13 cellular contexts compared by ENCODE assay signal in genomic region chr17:7846063-7846735, GRCh38. TPM values are rescaled to one million over a fixed set of nuclear protein-coding genes. Genes with fewer than 3 reads are reported as not detected.
DNase-seq lines count a peak whose midpoint lies in the region; ATAC-seq, FAIRE-seq and TF ChIP-seq lines count a peak whose summit lies in the region.
"Had no signal": no experiment of that assay in that cellular context is flagged by ENCODE, and none has a peak within 500 bp of the region (broad histone marks: within the 10 kb centered on the region; RNA-seq: fewer than 3 reads in every experiment).

No MANE protein-coding gene starts in this region.

- peak overlapping the region; percentile 20 for H3K27ac Mint-ChIP-seq in activated CD4-positive, alpha-beta T cell treated with anti-CD3 and anti-CD28 coated beads, Interleukin-2, amount 10 ng/mL, durations not matched to agents 24 days and 14 days
- H3K27ac Mint-ChIP-seq in brain, result peak overlapping the region in 2 of 5 experiments; percentile 58 to 91
- H3K27ac Mint-ChIP-seq in endothelial cell (ENCODE audit: unreplicated experiment), result no peak overlapping the region

- H3K9me3 Mint-ChIP-seq in activated CD4-positive, alpha-beta T cell treated with anti-CD3 and anti-CD28 coated beads, Interleukin-2, amount 10 ng/mL, durations not matched to agents 24 days and 14 days, result no peaks in the 10 kb centered on the region
- H3K9me3 Mint-ChIP-seq in brain (peaks cover 0 to 3% (median 0%) of the 10 kb centered on the region in 5 experiments), endothelial cell (ENCODE audit: unreplicated experiment) (no peaks in the 10 kb centered on the region)

- no peak for FAIRE-seq in pancreas (lab: Jason Lieb, UNC)

- POLR2A ChIA-PET in RWPE1 (lab: Yijun Ruan, JAX; ENCODE audit: low non-redundant PET), result no interaction called here

- no peak for TF ChIP-seq CTCF in RWPE1 (conservative IDR thresholded peaks at IDR 0.05; ENCODE audit: low read depth)
- TF ChIP-seq CTCF in brain (conservative IDR thresholded peaks at IDR 0.05), result no peak
- no peak for TF ChIP-seq CTCF in pancreas (IDR thresholded peaks at IDR 0.05)
- no peak for TF ChIP-seq CTCF in endothelial cell (IDR thresholded peaks at IDR 0.05; ENCODE audit: unreplicated experiment)

- peaks cover 36% of the 10 kb centered on the region for H3K4me1 Mint-ChIP-seq in activated CD4-positive, alpha-beta T cell treated with anti-CD3 and anti-CD28 coated beads, Interleukin-2, amount 10 ng/mL, durations not matched to agents 24 days and 14 days
- H3K4me1 Mint-ChIP-seq in brain, result peaks cover 25% of the 10 kb centered on the region
- H3K4me1 Mint-ChIP-seq in endothelial cell (ENCODE audit: unreplicated experiment), result peaks cover 14% of the 10 kb centered on the region

- CTCF ChIA-PET in RWPE1 (lab: Yijun Ruan, JAX), result interaction anchor here (0.6 kb wide), 1 partner anchor 38 kb away, joined by 3 read pairs; no protein-coding TSS in a partner anchor

- H3K27ac ChIP-seq in RWPE1 (peak overlapping the region; percentile 94), pancreas (no peak overlapping the region)

- peaks cover 10 to 12% (median 11%) of the 10 kb centered on the region in 3 donors for H3K4me1 ChIP-seq in pancreas

- ATAC-seq in pancreas, result no peak
- ATAC-seq: left ventricle myocardium superior had no signal

- no peak overlapping the region for H3K4me3 ChIP-seq in pancreas
- no peak overlapping the region for H3K4me3 ChIP-seq in H7 (ENCODE audit: insufficient read depth, low read depth, low read length)

- H3K4me3 Mint-ChIP-seq in activated CD4-positive, alpha-beta T cell treated with anti-CD3 and anti-CD28 coated beads, Interleukin-2, amount 10 ng/mL, durations not matched to agents 24 days and 14 days, result peak overlapping the region; percentile 99
- H3K4me3 Mint-ChIP-seq in brain (peak overlapping the region in 3 of 5 experiments; percentile 62 to 90 (median 70)), endothelial cell (ENCODE audit: unreplicated experiment) (no peak overlapping the region)

- H3K36me3 ChIP-seq in pancreas (peaks cover 0 to 27% (median 6%) of the 10 kb centered on the region in 3 donors), H7 (replicated peaks; ENCODE audit: control insufficient read depth, insufficient read depth, low read length) (no peaks in the 10 kb centered on the region)

- 77 to 84% methylated on average over 22 of the region's 22 CpGs for WGBS in pancreas, 2 donors

- intact Hi-C loops in activated CD4-positive, alpha-beta T cell treated with anti-CD3 and anti-CD28 coated beads, Interleukin-2, amount 10 ng/mL, durations not matched to agents 24 days and 14 days (cut with micrococcal nuclease), result loop anchor here (10.0 kb wide), 2 partner anchors 339 to 611 kb away; partner anchors contain the start of genes DVL2 and PHF23
- intact Hi-C loops in pancreas (cut with DNase I), result no loop called here

- H3K27me3 Mint-ChIP-seq in activated CD4-positive, alpha-beta T cell treated with anti-CD3 and anti-CD28 coated beads, Interleukin-2, amount 10 ng/mL, durations not matched to agents 24 days and 14 days, result peaks cover 2% of the 10 kb centered on the region
- H3K27me3 Mint-ChIP-seq in brain (peaks cover 3% of the 10 kb centered on the region), endothelial cell (ENCODE audit: unreplicated experiment) (peaks cover 17% of the 10 kb centered on the region)

- no peaks in the 10 kb centered on the region for H3K9me3 ChIP-seq in pancreas
- H3K9me3 ChIP-seq: SK-N-SH, tibial artery had no signal

- no peaks in the 10 kb centered on the region for H3K27me3 ChIP-seq in pancreas
- peaks cover 17% of the 10 kb centered on the region for H3K27me3 ChIP-seq in H7 (ENCODE audit: control insufficient read depth, insufficient read depth, low read length)
- H3K27me3 ChIP-seq: tibial artery had no signal

- DNase-seq in activated CD4-positive, alpha-beta T cell treated with anti-CD3 and anti-CD28 coated beads, Interleukin-2, amount 10 ng/mL, durations not matched to agents 24 days and 14 days, result peak; percentile 65
- no peak for DNase-seq in activated CD4-positive, alpha-beta T cell treated with anti-CD3 and anti-CD28 coated beads, Interleukin-2, amount 50 U/mL, for 48 hours
- DNase-seq in RWPE1 (ENCODE audit: low spot score) (no peak), pancreas (peak in 4 of 6 donors; percentile 26 to 76 (median 49)), H7 (no peak), endothelial cell (ENCODE audit: low spot score) (no peak), NCI-H1436 (lab: John Stamatoyannopoulos, UW) (no peak)
- DNase-seq: ACHN, HCEC 1CT, left ventricle myocardium superior, SK-N-SH had no signal

- H3K36me3 Mint-ChIP-seq in activated CD4-positive, alpha-beta T cell treated with anti-CD3 and anti-CD28 coated beads, Interleukin-2, amount 10 ng/mL, durations not matched to agents 24 days and 14 days (ENCODE audit: low read depth), result peaks cover 63% of the 10 kb centered on the region
- peaks cover 26% of the 10 kb centered on the region for H3K36me3 Mint-ChIP-seq in brain
- H3K36me3 Mint-ChIP-seq in endothelial cell (ENCODE audit: low read depth, unreplicated experiment), result peaks cover 27% of the 10 kb centered on the region

RNA-seq across cellular contexts. Expression of gene TMEM88, which starts 8.7 kb away (rescaled TPM):
- 6.1 and 7.1 TPM in 2 replicates for total RNA-seq in activated CD4-positive, alpha-beta T cell treated with anti-CD3 and anti-CD28 coated beads, Interleukin-2, amount 10 ng/mL, durations not matched to agents 24 days and 14 days
- polyA plus RNA-seq in brain (ENCODE audit: insufficient read depth, low read depth, low replicate concordance), result 9.8 TPM
- total RNA-seq in pancreas, result 1 to 10 TPM; 2.1 to 4.2 (median 2.4) TPM
- polyA plus RNA-seq in pancreas, result 10 to 100 TPM; 21.6 to 28.5 TPM
- 7.2 and 27.0 TPM in 2 replicates for total RNA-seq in H7 (2014; rRNA removed; shearing (Covaris generic))
- total RNA-seq in endothelial cell (ENCODE audit: unreplicated experiment), result 13.6 TPM

RNA-seq across cellular contexts. Expression of gene NAA38, which starts 11.2 kb away (rescaled TPM):
- total RNA-seq in activated CD4-positive, alpha-beta T cell treated with anti-CD3 and anti-CD28 coated beads, Interleukin-2, amount 10 ng/mL, durations not matched to agents 24 days and 14 days, result 45.2 and 47.5 TPM in 2 replicates
- polyA plus RNA-seq in brain (ENCODE audit: insufficient read depth, low read depth, low replicate concordance), result 262 TPM
- 10 to 100 TPM; 20.1 to 29.6 (median 26.6) TPM for total RNA-seq in pancreas
- 10 to 100 TPM; 75.7 to 87.2 TPM for polyA plus RNA-seq in pancreas
- 59.0 and 81.9 TPM in 2 replicates for total RNA-seq in H7 (2014; rRNA removed; shearing (Covaris generic))
- 97.9 TPM for total RNA-seq in endothelial cell (ENCODE audit: unreplicated experiment)

RNA-seq across cellular contexts. Expression of gene CYB5D1, which starts 11.6 kb away (rescaled TPM):
- total RNA-seq in activated CD4-positive, alpha-beta T cell treated with anti-CD3 and anti-CD28 coated beads, Interleukin-2, amount 10 ng/mL, durations not matched to agents 24 days and 14 days, result 12.7 and 14.0 TPM in 2 replicates
- polyA plus RNA-seq in brain (ENCODE audit: insufficient read depth, low read depth, low replicate concordance) (11.5 TPM), pancreas (1 to 10 TPM; 4.9 to 8.5 TPM)
- total RNA-seq in pancreas (10 to 100 TPM in 1 of 6 donors, 1 to 10 TPM in 5; 5.0 to 10.5 (median 8.4) TPM), endothelial cell (ENCODE audit: unreplicated experiment) (6.4 TPM)
- total RNA-seq in H7 (2014; rRNA removed; shearing (Covaris generic)), result 10.2 and 10.3 TPM in 2 replicates

RNA-seq across cellular contexts. Expression of gene KDM6B, which starts 12.2 kb away (rescaled TPM):
- 121 and 128 TPM in 2 replicates for total RNA-seq in activated CD4-positive, alpha-beta T cell treated with anti-CD3 and anti-CD28 coated beads, Interleukin-2, amount 10 ng/mL, durations not matched to agents 24 days and 14 days
- polyA plus RNA-seq in brain (ENCODE audit: insufficient read depth, low read depth, low replicate concordance), result 31.8 TPM
- 10 to 100 TPM; 14.9 to 23.7 (median 17.3) TPM for total RNA-seq in pancreas
- 10 to 100 TPM in 1 of 2 donors, 1 to 10 TPM in 1; 8.9 to 15.3 TPM for polyA plus RNA-seq in pancreas
- total RNA-seq in H7 (2014; rRNA removed; shearing (Covaris generic)), result 1.1 and 1.6 TPM in 2 replicates
- total RNA-seq in endothelial cell (ENCODE audit: unreplicated experiment), result 47.4 TPM

RNA-seq across cellular contexts. Expression of gene CHD3, which starts 42.4 kb away (rescaled TPM):
- total RNA-seq in activated CD4-positive, alpha-beta T cell treated with anti-CD3 and anti-CD28 coated beads, Interleukin-2, amount 10 ng/mL, durations not matched to agents 24 days and 14 days, result 152 and 158 TPM in 2 replicates
- 76.2 TPM for polyA plus RNA-seq in brain (ENCODE audit: insufficient read depth, low read depth, low replicate concordance)
- 100 to 1,000 TPM in 1 of 6 donors, 10 to 100 TPM in 5; 35.9 to 101 (median 43.1) TPM for total RNA-seq in pancreas
- 100 to 1,000 TPM; 117 to 143 TPM for polyA plus RNA-seq in pancreas
- total RNA-seq in H7 (2014; rRNA removed; shearing (Covaris generic)), result 30.1 TPM in 2 replicates
- total RNA-seq in endothelial cell (ENCODE audit: unreplicated experiment), result 133 TPM

Comparison
In these comparisons a context has a peak if more than half of its experiments do, and no peak if none do; other contexts are left out.
1. DNase-seq: peak in activated CD4-positive, alpha-beta T cell treated with anti-CD3 and anti-CD28 coated beads, Interleukin-2, amount 10 ng/mL, durations not matched to agents 24 days and 14 days (single experiment) and pancreas (4 of 6); none in activated CD4-positive, alpha-beta T cell treated with anti-CD3 and anti-CD28 coated beads, Interleukin-2, amount 50 U/mL, for 48 hours (0 of 2), RWPE1 (single experiment), H7 (single experiment), endothelial cell (single experiment) and NCI-H1436 (single experiment).